Comparison of ENCODE assay signal across 8 cellular contexts in the genomic region with DNA sequence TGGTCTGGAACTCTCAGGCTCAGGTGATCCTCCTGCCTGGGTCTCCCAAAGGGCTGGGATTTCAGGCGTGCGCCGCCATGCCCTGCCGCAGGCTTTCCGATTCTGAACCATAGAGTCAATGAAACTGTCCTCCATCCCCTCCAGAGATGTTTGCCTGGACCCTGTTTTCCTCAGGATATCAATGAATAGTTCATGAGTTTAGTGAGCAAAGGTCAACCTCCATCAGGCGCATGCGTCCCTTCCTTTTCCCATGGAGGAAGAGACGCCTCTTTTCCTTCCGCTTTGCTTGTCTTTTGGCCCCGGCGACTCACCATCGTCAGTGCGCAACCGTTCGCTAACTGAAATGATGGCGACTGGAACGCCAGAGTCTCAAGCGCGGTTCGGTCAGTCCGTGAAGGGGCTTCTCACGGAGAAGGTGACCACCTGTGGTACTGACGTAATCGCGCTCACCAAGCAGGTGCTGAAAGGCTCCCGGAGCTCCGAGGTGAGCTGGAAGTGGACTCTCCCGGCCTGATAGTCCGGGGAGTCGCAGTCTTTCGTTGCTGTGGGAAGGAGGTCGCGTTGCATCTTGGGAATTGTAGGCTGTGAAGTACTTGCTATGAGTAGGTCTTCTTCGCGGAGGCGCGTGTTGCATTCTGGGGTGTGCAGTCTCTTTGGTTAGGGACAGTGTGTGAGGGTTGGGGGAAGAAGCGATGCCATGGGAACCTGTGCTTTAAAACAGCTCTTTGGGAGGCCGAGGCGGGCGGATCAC. TPM values are rescaled to one million over a fixed set of nuclear protein-coding genes. Genes with fewer than 3 reads are reported as not detected.
DNase-seq lines count a peak whose midpoint lies in the region; ATAC-seq and TF ChIP-seq lines count a peak whose summit lies in the region.

Gene BORCS7, plus strand, starts transcription at position 316 of the 751 bp plus-strand sequence. Its CDS starts 28 bp downstream, at position 344.

- intact Hi-C loops in CD8-positive, alpha-beta T cell (cut with DNase I, micrococcal nuclease) = loop anchor here (1.0 to 10.0 kb wide), 9 partner anchors 64 to 1499 kb away; partner anchors contain the start of genes CNNM2 (in 2 of the 2), NOLC1 (in 2 of the 2), WBP1L (in 2 of the 2) and ACTR1A (in 1 of the 2)

- CTCF ChIA-PET in CD8-positive, alpha-beta T cell (lab: Charles Lee) = no interaction called here

- H3K27me3 Mint-ChIP-seq in CD8-positive, alpha-beta T cell (ENCODE audit: low read depth) = no peaks in the 10 kb centered on the region

- H3K4me1 Mint-ChIP-seq in CD8-positive, alpha-beta T cell (ENCODE audit: low read depth) = peaks cover 17% of the 10 kb centered on the region

- no peaks in the 10 kb centered on the region for H3K9me3 ChIP-seq in CD8-positive, alpha-beta T cell (ENCODE audit: low read length)
- no peaks in the 10 kb centered on the region for H3K9me3 ChIP-seq in effector memory CD4-positive, alpha-beta T cell (ENCODE audit: control insufficient read depth, low read length)

- no peaks in the 10 kb centered on the region for H3K27me3 ChIP-seq in CD8-positive, alpha-beta T cell (ENCODE audit: insufficient read depth, low read length)
- no peaks in the 10 kb centered on the region for H3K27me3 ChIP-seq in effector memory CD4-positive, alpha-beta T cell (replicated peaks; ENCODE audit: control insufficient read depth, insufficient read depth, low read length, poor library complexity, severe bottlenecking)

- ATAC-seq in CD8-positive, alpha-beta T cell = peak; percentile 99
- ATAC-seq in GM19467 (IDR thresholded peaks at IDR 0.05; ENCODE audit: unreplicated experiment) = peak; percentile 96

- no peaks in the 10 kb centered on the region for H3K36me3 ChIP-seq in CD8-positive, alpha-beta T cell (ENCODE audit: insufficient read depth, low read length)
- no peaks in the 10 kb centered on the region for H3K36me3 ChIP-seq in effector memory CD4-positive, alpha-beta T cell (ENCODE audit: control insufficient read depth, insufficient read depth, low read length)

- peaks cover 5% of the 10 kb centered on the region for H3K4me1 ChIP-seq in CD8-positive, alpha-beta T cell (ENCODE audit: insufficient read depth, low read length)
- H3K4me1 ChIP-seq in effector memory CD4-positive, alpha-beta T cell (ENCODE audit: control insufficient read depth, insufficient read depth, low read length, poor library complexity, severe bottlenecking) = no peaks in the 10 kb centered on the region

- peak within 1 kb of the TSS; percentile 99 for H3K4me3 Mint-ChIP-seq in CD8-positive, alpha-beta T cell

- POLR2A ChIA-PET in CD8-positive, alpha-beta T cell (lab: Charles Lee) = interaction anchor here (0.5 kb wide), 1 partner anchor 804 kb away, joined by 3 read pairs; no protein-coding TSS in a partner anchor

- peak within 1 kb of the TSS; percentile 90 for H3K27ac ChIP-seq in CD8-positive, alpha-beta T cell (ENCODE audit: low read depth, low read length)
- peak within 1 kb of the TSS; percentile 96 for H3K27ac ChIP-seq in effector memory CD4-positive, alpha-beta T cell (ENCODE audit: insufficient read depth, low read length, poor library complexity, severe bottlenecking)

- H3K9me3 Mint-ChIP-seq in CD8-positive, alpha-beta T cell = no peaks in the 10 kb centered on the region

- H3K27ac Mint-ChIP-seq in CD8-positive, alpha-beta T cell = peak within 1 kb of the TSS; percentile 99

- DNase-seq in CD8-positive, alpha-beta T cell = peak; percentile 68 to 91 (median 79)
- DNase-seq in HS-27A (ENCODE audit: low read depth) (peak; percentile 72), NK-92 (lab: John Stamatoyannopoulos, UW; ENCODE audit: unreplicated experiment) (peak; percentile 47), medulla oblongata (ENCODE audit: extremely low spot score) (peak; percentile 99)
- DNase-seq in activated CD8-positive, alpha-beta memory T cell treated with anti-CD3 and anti-CD28 coated beads for 24 hours = peak; percentile 94
- peak; percentile 61 to 77 (median 75) for DNase-seq in effector memory CD4-positive, alpha-beta T cell
- peak; percentile 70 for DNase-seq in stimulated activated CD8-positive, alpha-beta memory T cell treated with anti-CD3 and anti-CD28 coated beads, Interleukin-12 subunit alpha, Interleukin-12 subunit beta, amount 100 ng/mL, for 1 hour (ENCODE audit: low read depth)

- peaks cover 12% of the 10 kb centered on the region for H3K36me3 Mint-ChIP-seq in CD8-positive, alpha-beta T cell

- peak within 1 kb of the TSS; percentile 99 for H3K4me3 ChIP-seq in CD8-positive, alpha-beta T cell (ENCODE audit: low read depth, low read length)
- peak within 1 kb of the TSS; percentile 99 for H3K4me3 ChIP-seq in effector memory CD4-positive, alpha-beta T cell (ENCODE audit: insufficient read depth, low read depth, low read length, poor library complexity, severe bottlenecking)

- TF ChIP-seq CTCF in CD8-positive, alpha-beta T cell (IDR thresholded peaks at IDR 0.05) = no peak

RNA-seq across cellular contexts. Expression of gene BORCS7, which starts in this region (rescaled TPM):
- 10 to 100 TPM; 13.7 to 13.9 TPM for total RNA-seq in CD8-positive, alpha-beta T cell

Comparison
In these comparisons a context has a peak if more than half of its experiments do, and no peak if none do; other contexts are left out.
1. Peak in every context shown above with its lines: DNase-seq, ATAC-seq, H3K4me3 ChIP-seq and H3K27ac ChIP-seq.
2. DNase-seq: peak in every context shown above with its lines; median percentile 99 in medulla oblongata; 94 in activated CD8-positive, alpha-beta memory T cell treated with anti-CD3 and anti-CD28 coated beads for 24 hours; 79 in CD8-positive, alpha-beta T cell; 75 in effector memory CD4-positive, alpha-beta T cell; 72 in HS-27A; 70 in stimulated activated CD8-positive, alpha-beta memory T cell treated with anti-CD3 and anti-CD28 coated beads, Interleukin-12 subunit alpha, Interleukin-12 subunit beta, amount 100 ng/mL, for 1 hour; 47 in NK-92.